Comparison of ENCODE assay signal across 24 cellular contexts in genomic region chr10:116668446-116668845, GRCh38. TPM values are rescaled to one million over a fixed set of nuclear protein-coding genes. Genes with fewer than 3 reads are reported as not detected.
DNase-seq lines count a peak whose midpoint lies in the region; ATAC-seq and TF ChIP-seq lines count a peak whose summit lies in the region.
"Had no signal": no experiment of that assay in that cellular context is flagged by ENCODE, and none has a peak within 500 bp of the region (broad histone marks: within the 10 kb centered on the region; RNA-seq: fewer than 3 reads in every experiment).

No MANE protein-coding gene starts in this region.

- H3K27ac ChIP-seq in right atrium auricular region: no peak overlapping the region
- peak overlapping the region in 3 of 4 donors; percentile 77 to 95 (median 94) for H3K27ac ChIP-seq in tibial nerve
- H3K27ac ChIP-seq: 22Rv1; A549; BLaER1 treated with 17β-estradiol and CSF1 and Interleukin-3, amounts not matched to agents 10 nM and 100 nM had no signal

- intact Hi-C loops in left ventricle myocardium superior (cut with micrococcal nuclease): no loop called here
- intact Hi-C loops in sciatic nerve (cut with DNase I): no loop called here

- peaks cover 22% of the 10 kb centered on the region for H3K4me1 Mint-ChIP-seq in nephron progenitor cell
- H3K4me1 Mint-ChIP-seq: CD14-positive monocyte; CD8-positive, alpha-beta memory T cell had no signal

- no peak for TF ChIP-seq POLR2A in tibial nerve (IDR thresholded peaks at IDR 0.05)

- TF ChIP-seq EP300 in tibial nerve (IDR thresholded peaks at IDR 0.05): no peak

- H3K4me3 ChIP-seq in right atrium auricular region (no peak overlapping the region), tibial nerve (peak overlapping the region in 1 of 4 donors; percentile 60)
- H3K4me3 ChIP-seq: A549; BLaER1 treated with 17β-estradiol and CSF1 and Interleukin-3, amounts not matched to agents 10 nM and 100 nM had no signal

- ATAC-seq in left ventricle myocardium superior (no peak), sciatic nerve (no peak), HG03457 (IDR thresholded peaks at IDR 0.05; ENCODE audit: unreplicated experiment) (no peak)
- ATAC-seq: A549 had no signal

- no peak overlapping the region for H3K27ac Mint-ChIP-seq in nephron progenitor cell
- H3K27ac Mint-ChIP-seq: CD14-positive monocyte; CD4-positive, alpha-beta T cell; CD8-positive, alpha-beta memory T cell had no signal

- H3K9me3 Mint-ChIP-seq in nephron progenitor cell: no peaks in the 10 kb centered on the region
- H3K9me3 Mint-ChIP-seq: CD4-positive, alpha-beta T cell had no signal

- H3K36me3 ChIP-seq in right atrium auricular region: no peaks in the 10 kb centered on the region
- H3K36me3 ChIP-seq in tibial nerve: peaks cover 0 to 16% (median 0%) of the 10 kb centered on the region in 3 donors
- H3K36me3 ChIP-seq: BE2C; BLaER1 treated with 17β-estradiol and CSF1 and Interleukin-3, amounts not matched to agents 10 nM and 100 nM had no signal

- H3K27me3 Mint-ChIP-seq in nephron progenitor cell (ENCODE audit: low read depth, poor library complexity): peaks cover 38% of the 10 kb centered on the region

- peaks cover 9% of the 10 kb centered on the region for H3K36me3 Mint-ChIP-seq in nephron progenitor cell (ENCODE audit: low read depth)
- H3K36me3 Mint-ChIP-seq: CD14-positive monocyte; CD8-positive, alpha-beta memory T cell had no signal

- DNase-seq in right atrium auricular region (ENCODE audit: low spot score): peak; percentile 23
- no peak for DNase-seq in left ventricle myocardium superior
- no peak for DNase-seq in nephron progenitor cell
- DNase-seq in tibial nerve (ENCODE audit: low spot score in 2 of 2): no peak
- no peak for DNase-seq in HPDE6-E6E7 (ENCODE audit: extremely low spot score)
- DNase-seq in sciatic nerve (ENCODE audit: low spot score): no peak
- no peak for DNase-seq in DMS53 (lab: John Stamatoyannopoulos, UW)
- DNase-seq: ACHN; AML-193; BE2C; CD4-positive, alpha-beta T cell; CD8-positive, alpha-beta memory T cell; DMS 273 treated with DMSO at 0.1 percent for 48 hours; DMS79 treated with DMSO at 0.1 percent for 48 hours; GF-D8; H7 had no signal

- 63 to 84% methylated on average over 1 to 2 of the region's 2 CpGs for WGBS in tibial nerve, 2 donors

- TF ChIP-seq CTCF in right atrium auricular region (IDR thresholded peaks at IDR 0.05): no peak
- TF ChIP-seq CTCF in nephron progenitor cell (IDR thresholded peaks at IDR 0.05): no peak
- TF ChIP-seq CTCF in tibial nerve (IDR thresholded peaks at IDR 0.05): no peak

- H3K9me3 ChIP-seq in right atrium auricular region: peaks cover 0 to 3% of the 10 kb centered on the region in 2 donors
- H3K9me3 ChIP-seq in tibial nerve: no peaks in the 10 kb centered on the region
- H3K9me3 ChIP-seq: A549, BE2C had no signal

- H3K4me3 Mint-ChIP-seq in nephron progenitor cell: peak overlapping the region; percentile 25
- H3K4me3 Mint-ChIP-seq: CD14-positive monocyte; CD4-positive, alpha-beta T cell; CD8-positive, alpha-beta memory T cell had no signal

- H3K4me1 ChIP-seq in right atrium auricular region (peaks cover 0 to 8% of the 10 kb centered on the region in 2 donors), tibial nerve (peaks cover 0 to 58% (median 20%) of the 10 kb centered on the region in 4 donors)
- H3K4me1 ChIP-seq: BE2C; BLaER1 treated with 17β-estradiol and CSF1 and Interleukin-3, amounts not matched to agents 10 nM and 100 nM had no signal

- H3K27me3 ChIP-seq in right atrium auricular region: no peaks in the 10 kb centered on the region
- no peaks in the 10 kb centered on the region for H3K27me3 ChIP-seq in tibial nerve
- H3K27me3 ChIP-seq: BE2C; BLaER1 treated with 17β-estradiol and CSF1 and Interleukin-3, amounts not matched to agents 10 nM and 100 nM had no signal

RNA-seq across cellular contexts. Expression of gene PNLIPRP2, which starts 47.7 kb away (rescaled TPM):
- total RNA-seq in right atrium auricular region (not detected), left ventricle myocardium superior (not detected), tibial nerve (1 to 10 TPM in 2 of 4 donors, under 1 TPM in 1, not detected in 1; 0.42 to 4.1 (median 2.4) TPM), sciatic nerve (1.6 TPM)
- total RNA-seq: CD4-positive, alpha-beta T cell; CD8-positive, alpha-beta memory T cell; Daoy; G401; H1; H7 had no signal

Comparison
In these comparisons a context has a peak if more than half of its experiments do, and no peak if none do; other contexts are left out.
1. H3K27ac ChIP-seq: peak in tibial nerve (3 of 4); none in right atrium auricular region (0 of 2).